8 cellular contexts compared by ENCODE assay signal in genomic region chr11:78575478-78575877, GRCh38. TPM values are rescaled to one million over a fixed set of nuclear protein-coding genes. Genes with fewer than 3 reads are reported as not detected.
A peak's percentile ranks its signal among the peaks of the same experiment; 100 is the strongest.
DNase-seq lines count a peak whose midpoint lies in the region; ATAC-seq, FAIRE-seq and TF ChIP-seq lines count a peak whose summit lies in the region.

No MANE protein-coding gene starts in this region.

- no peaks in the 10 kb centered on the region for H3K27me3 ChIP-seq in astrocyte (ENCODE audit: insufficient read depth, low read length)
- H3K27me3 ChIP-seq in lung (ENCODE audit: control insufficient read depth, insufficient read depth): no peaks in the 10 kb centered on the region

- no peaks in the 10 kb centered on the region for H4K20me1 ChIP-seq in astrocyte (ENCODE audit: insufficient read depth, low read length)

- H3K9me3 Mint-ChIP-seq in activated naive CD4-positive, alpha-beta T cell treated with anti-CD3 and anti-CD28 coated beads, Interleukin-2, amount 50 U/mL, for 24 hours: no peaks in the 10 kb centered on the region
- peaks cover 1% of the 10 kb centered on the region for H3K9me3 Mint-ChIP-seq in astrocyte (ENCODE audit: unreplicated experiment)
- no peaks in the 10 kb centered on the region for H3K9me3 Mint-ChIP-seq in type B pancreatic cell

- in situ Hi-C loops in GM13976 (cut with MboI; ENCODE audit: low sequenced_read_pairs, unreplicated experiment): no loop called here

- no peak for DNase-seq in activated naive CD4-positive, alpha-beta T cell treated with anti-CD3 and anti-CD28 coated beads, Interleukin-2, amount 50 U/mL, for 16 hours
- DNase-seq in astrocyte (ENCODE audit: low read depth): no peak
- no peak for DNase-seq in lung (ENCODE audit: low spot score)
- DNase-seq in type B pancreatic cell (ENCODE audit: extremely low spot score, unreplicated experiment): no peak
- DNase-seq in GM13976 (ENCODE audit: low spot score): no peak
- DNase-seq in activated gamma-delta T cell treated with Interleukin-2 at 50 U/mL for 16 hours: no peak

- H3K27ac ChIP-seq in astrocyte (ENCODE audit: low read depth, low read length) (no peak overlapping the region), lung (ENCODE audit: low read depth in 1 of 2, low read length in 1 of 2) (peak overlapping the region; percentile 80 to 82)

- TF ChIP-seq CTCF in astrocyte (IDR thresholded peaks at IDR 0.05; ENCODE audit: insufficient read depth, low read depth, low read length): no peak
- TF ChIP-seq CTCF in lung (IDR thresholded peaks at IDR 0.05; ENCODE audit: control extremely low read depth, extremely low read depth): no peak
- TF ChIP-seq CTCF in type B pancreatic cell (conservative IDR thresholded peaks at IDR 0.05): no peak
- TF ChIP-seq CTCF in GM13976 (IDR thresholded peaks at IDR 0.05; ENCODE audit: borderline replicate concordance, control extremely low read depth, extremely low read depth, insufficient read depth, missing control alignments): no peak

- H3K4me2 ChIP-seq in astrocyte (ENCODE audit: low read length): peak overlapping the region; percentile 99

- no peaks in the 10 kb centered on the region for H3K9me3 ChIP-seq in astrocyte (ENCODE audit: insufficient read depth, low read depth, low read length)
- no peaks in the 10 kb centered on the region for H3K9me3 ChIP-seq in lung (ENCODE audit: control insufficient read depth in 2 of 2, insufficient read depth in 1 of 2, low read length in 1 of 2)

- H3K4me3 ChIP-seq in astrocyte (ENCODE audit: insufficient read depth, low read depth, low read length): peak overlapping the region; percentile 85
- no peak overlapping the region for H3K4me3 ChIP-seq in lung

- no peaks in the 10 kb centered on the region for H3K36me3 ChIP-seq in astrocyte (ENCODE audit: insufficient read depth, low read length)
- H3K36me3 ChIP-seq in lung (ENCODE audit: control insufficient read depth in 2 of 2, insufficient read depth in 2 of 2, low read length in 2 of 2): peaks cover 4 to 7% of the 10 kb centered on the region in 2 donors

- peaks cover 38% of the 10 kb centered on the region for H3K4me1 Mint-ChIP-seq in activated naive CD4-positive, alpha-beta T cell treated with anti-CD3 and anti-CD28 coated beads, Interleukin-2, amount 50 U/mL, for 24 hours
- H3K4me1 Mint-ChIP-seq in astrocyte (ENCODE audit: low read depth, unreplicated experiment): peaks cover 5% of the 10 kb centered on the region
- H3K4me1 Mint-ChIP-seq in type B pancreatic cell (ENCODE audit: unreplicated experiment): peaks cover 31% of the 10 kb centered on the region

- no peak for ATAC-seq in lung (ENCODE audit: insufficient read depth, low FRiP score)
- no peak for ATAC-seq in HG02798 (IDR thresholded peaks at IDR 0.05; ENCODE audit: poor library complexity, unreplicated experiment)

- H3K27me3 Mint-ChIP-seq in activated naive CD4-positive, alpha-beta T cell treated with anti-CD3 and anti-CD28 coated beads, Interleukin-2, amount 50 U/mL, for 24 hours: no peaks in the 10 kb centered on the region
- H3K27me3 Mint-ChIP-seq in astrocyte (ENCODE audit: low read depth, unreplicated experiment) (no peaks in the 10 kb centered on the region), type B pancreatic cell (no peaks in the 10 kb centered on the region)

- H3K36me3 Mint-ChIP-seq in activated naive CD4-positive, alpha-beta T cell treated with anti-CD3 and anti-CD28 coated beads, Interleukin-2, amount 50 U/mL, for 24 hours: peaks cover 6% of the 10 kb centered on the region
- H3K36me3 Mint-ChIP-seq in astrocyte (ENCODE audit: low read depth, unreplicated experiment) (no peaks in the 10 kb centered on the region), type B pancreatic cell (peaks cover 12% of the 10 kb centered on the region)

- peak overlapping the region; percentile 84 for H3K27ac Mint-ChIP-seq in activated naive CD4-positive, alpha-beta T cell treated with anti-CD3 and anti-CD28 coated beads, Interleukin-2, amount 50 U/mL, for 24 hours
- no peak overlapping the region for H3K27ac Mint-ChIP-seq in astrocyte (ENCODE audit: unreplicated experiment)
- H3K27ac Mint-ChIP-seq in type B pancreatic cell: peak overlapping the region; percentile 96

- FAIRE-seq in astrocyte (lab: Jason Lieb, UNC): no peak

- H3K4me1 ChIP-seq in astrocyte (ENCODE audit: insufficient read depth, low read length) (peaks cover 8% of the 10 kb centered on the region), lung (ENCODE audit: control insufficient read depth in 2 of 2, insufficient read depth in 2 of 2, low read length in 2 of 2) (peaks cover 5 to 6% of the 10 kb centered on the region in 2 donors)

- H3K9ac ChIP-seq in astrocyte (ENCODE audit: low read length): peak overlapping the region; percentile 89

- 65 to 77% methylated on average over 10 of the region's 10 CpGs for WGBS in lung, 2 donors

- H3K4me3 Mint-ChIP-seq in activated naive CD4-positive, alpha-beta T cell treated with anti-CD3 and anti-CD28 coated beads, Interleukin-2, amount 50 U/mL, for 24 hours: peak overlapping the region; percentile 98
- H3K4me3 Mint-ChIP-seq in astrocyte (ENCODE audit: unreplicated experiment) (peak overlapping the region; percentile 94), type B pancreatic cell (peak overlapping the region; percentile 98)

- peaks cover 22% of the 10 kb centered on the region for H3K79me2 ChIP-seq in astrocyte (ENCODE audit: insufficient read depth, low read length)

- H2AFZ ChIP-seq in astrocyte (ENCODE audit: low read depth, low read length): peak overlapping the region; percentile 98

RNA-seq across cellular contexts. Expression of gene NARS2, which starts 0.8 kb away (rescaled TPM):
- total RNA-seq in astrocyte: 10.1 and 10.2 TPM in 2 replicates
- total RNA-seq in lung: 10 to 100 TPM; 13.0 to 33.8 TPM
- 10 to 100 TPM; 12.0 to 26.7 TPM for polyA plus RNA-seq in lung
- 20.7 and 27.5 TPM in 2 replicates for total RNA-seq in type B pancreatic cell (ENCODE audit: low replicate concordance)
